Comparison of ENCODE assay signal across 18 cellular contexts in genomic region chr18:79260023-79260422, GRCh38.
A peak's percentile ranks its signal among the peaks of the same experiment; 100 is the strongest.
DNase-seq lines count a peak whose midpoint lies in the region; ATAC-seq and TF ChIP-seq lines count a peak whose summit lies in the region.
"Had no signal": no experiment of that assay in that cellular context is flagged by ENCODE, and none has a peak within 500 bp of the region (broad histone marks: within the 10 kb centered on the region; RNA-seq: fewer than 3 reads in every experiment).

No MANE protein-coding gene starts in this region.

- peaks cover 5% of the 10 kb centered on the region for H3K9me3 Mint-ChIP-seq in glutamatergic neuron (ENCODE audit: unreplicated experiment)

- ATAC-seq in GM19452 (IDR thresholded peaks at IDR 0.05; ENCODE audit: unreplicated experiment) = peak; percentile 61
- no peak for ATAC-seq in HG03457 (IDR thresholded peaks at IDR 0.05; ENCODE audit: unreplicated experiment)
- ATAC-seq: activated T-cell treated with anti-CD3 and anti-CD28 coated beads, Interleukin-2, amount 50 U/mL, for 4 hours; esophagus mucosa; foreskin keratinocyte; left cardiac atrium; T-helper 17 cell had no signal

- TF ChIP-seq CTCF in glutamatergic neuron (IDR thresholded peaks at IDR 0.05; ENCODE audit: partially characterized antibody, unreplicated experiment) = no peak

- peaks cover 2% of the 10 kb centered on the region for H3K27me3 Mint-ChIP-seq in glutamatergic neuron (ENCODE audit: unreplicated experiment)
- H3K27me3 Mint-ChIP-seq: T-helper 17 cell had no signal

- H3K36me3 Mint-ChIP-seq in glutamatergic neuron (ENCODE audit: unreplicated experiment) = peaks cover 10% of the 10 kb centered on the region

- peak overlapping the region; percentile 14 for H3K27ac Mint-ChIP-seq in glutamatergic neuron (ENCODE audit: unreplicated experiment)
- H3K27ac Mint-ChIP-seq: activated naive CD4-positive, alpha-beta T cell treated with anti-CD3 and anti-CD28 coated beads for 36 hours; T-helper 17 cell had no signal

- no peak overlapping the region for H3K4me3 Mint-ChIP-seq in glutamatergic neuron (ENCODE audit: unreplicated experiment)
- H3K4me3 Mint-ChIP-seq: activated naive CD4-positive, alpha-beta T cell treated with anti-CD3 and anti-CD28 coated beads for 36 hours; activated T-cell treated with anti-CD3 and anti-CD28 coated beads, Interleukin-2, amount 50 U/mL, for 4 hours; T-helper 17 cell had no signal

- peak; percentile 28 for DNase-seq in COR-L47 (lab: John Stamatoyannopoulos, UW)
- DNase-seq in NCI-H345 (lab: John Stamatoyannopoulos, UW) = peak; percentile 62
- no peak for DNase-seq in glutamatergic neuron
- no peak for DNase-seq in NCI-H2196 (lab: John Stamatoyannopoulos, UW; ENCODE audit: unreplicated experiment)
- no peak for DNase-seq in NCI-H1436 treated with DMSO at 0.1 percent for 48 hours (lab: John Stamatoyannopoulos, UW)
- DNase-seq: activated CD4-positive, alpha-beta T cell treated with anti-CD3 and anti-CD28 coated beads for 4 hours; activated naive CD4-positive, alpha-beta T cell treated with anti-CD3 and anti-CD28 coated beads for 36 hours; activated T-cell treated with anti-CD3 and anti-CD28 coated beads, Interleukin-2, amount 50 U/mL, for 4 hours; effector memory CD4-positive, alpha-beta T cell; foreskin keratinocyte; left cardiac atrium; mesenchymal stem cell; Peyer's patch; stimulated activated CD4-positive, alpha-beta T cell treated with anti-CD3 and anti-CD28 coated beads, Interleukin-2, amount 100 ng/mL, for 24 hours; T-helper 17 cell had no signal

- no peaks in the 10 kb centered on the region for H3K4me1 Mint-ChIP-seq in glutamatergic neuron (ENCODE audit: low read depth, unreplicated experiment)

Comparison
In these comparisons a context has a peak if more than half of its experiments do, and no peak if none do; other contexts are left out.
1. DNase-seq: peak in COR-L47 (single experiment) and NCI-H345 (single experiment); none in glutamatergic neuron (single experiment), NCI-H2196 (single experiment) and NCI-H1436 treated with DMSO at 0.1 percent for 48 hours (single experiment).